In the genomic region with DNA sequence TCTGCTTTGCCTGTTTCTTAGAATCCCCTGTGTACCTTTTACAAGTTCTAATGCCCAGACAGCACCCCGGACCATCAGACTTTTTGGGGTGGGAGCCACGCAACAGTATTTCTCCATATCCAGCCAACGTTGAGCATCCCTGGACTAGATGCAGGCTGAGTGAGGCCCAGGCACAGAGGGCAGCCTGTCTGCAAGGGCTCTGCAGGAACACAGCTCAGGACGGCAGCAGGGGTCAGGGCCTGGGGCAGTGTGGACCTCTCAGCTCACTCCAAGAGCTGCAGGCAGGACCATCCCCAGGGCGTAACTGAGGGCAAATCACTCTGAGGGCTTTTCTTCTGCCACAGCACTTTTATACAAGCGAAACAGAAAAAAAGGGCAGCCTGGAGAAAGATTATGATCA, we compare ENCODE assay signal across 17 cellular contexts.
DNase-seq lines count a peak whose midpoint lies in the region; ATAC-seq and TF ChIP-seq lines count a peak whose summit lies in the region.
"Had no signal": no experiment of that assay in that cellular context is flagged by ENCODE, and none has a peak within 500 bp of the region (broad histone marks: within the 10 kb centered on the region; RNA-seq: fewer than 3 reads in every experiment).

No MANE protein-coding gene starts in this region.

- 91 to 93% methylated on average over 6 of the region's 6 CpGs for WGBS in sigmoid colon, 2 donors

- TF ChIP-seq CTCF in GM23338 (conservative IDR thresholded peaks at IDR 0.05; ENCODE audit: low read depth in 2 of 2) (no peak), WTC11 (IDR thresholded peaks at IDR 0.05) (no peak), sigmoid colon (IDR thresholded peaks at IDR 0.05) (no peak)

- CTCF ChIA-PET in WTC11 (lab: Charles Lee), result no interaction called here

- H3K27ac ChIP-seq in GM23338 (ENCODE audit: low read depth), result no peak overlapping the region
- H3K27ac ChIP-seq in sigmoid colon, result no peak overlapping the region

- no peaks in the 10 kb centered on the region for H3K4me1 ChIP-seq in GM23338 (ENCODE audit: insufficient read depth)
- peaks cover 0 to 5% (median under 1%) of the 10 kb centered on the region in 4 donors for H3K4me1 ChIP-seq in sigmoid colon

- H3K9me3 ChIP-seq in sigmoid colon, result no peaks in the 10 kb centered on the region

- H3K27ac Mint-ChIP-seq in GM23338 (no peak overlapping the region; the same call in 1 of the 2 replicates), WTC11 (no peak overlapping the region)
- H3K27ac Mint-ChIP-seq: CD14-positive monocyte; CD8-positive, alpha-beta T cell; IgD-negative memory B cell had no signal

- H3K27me3 ChIP-seq in GM23338 (ENCODE audit: insufficient read depth) (no peaks in the 10 kb centered on the region), sigmoid colon (no peaks in the 10 kb centered on the region)

- H3K4me1 Mint-ChIP-seq in GM23338 (peaks cover 3% of the 10 kb centered on the region; the same call in 2 of the 3 replicates), WTC11 (peaks cover 15% of the 10 kb centered on the region)
- H3K4me1 Mint-ChIP-seq: CD14-positive monocyte, IgD-negative memory B cell had no signal

- H3K36me3 Mint-ChIP-seq in GM23338 (ENCODE audit: low read depth) (no peaks in the 10 kb centered on the region), WTC11 (no peaks in the 10 kb centered on the region)
- H3K36me3 Mint-ChIP-seq: CD14-positive monocyte; CD8-positive, alpha-beta T cell; IgD-negative memory B cell had no signal

- H3K27me3 Mint-ChIP-seq in GM23338 (ENCODE audit: insufficient read depth, low read depth, poor library complexity), result peaks cover 4% of the 10 kb centered on the region
- H3K27me3 Mint-ChIP-seq in WTC11 (ENCODE audit: low read depth), result no peaks in the 10 kb centered on the region

- no peak for TF ChIP-seq POLR2A in sigmoid colon (IDR thresholded peaks at IDR 0.05)

- DNase-seq in GM23338 (ENCODE audit: low spot score) (no peak), WTC11 (ENCODE audit: low spot score) (no peak), islet precursor cell (peak; percentile 69), retina (peak; percentile 35), sigmoid colon (no peak), ureter (ENCODE audit: low spot score) (no peak)
- DNase-seq: CD8-positive, alpha-beta T cell; COR-L47; DMS153; DMS79 treated with DMSO at 0.1 percent for 48 hours; EL; GDM1; GOT3 had no signal

- no peak overlapping the region for H3K4me3 Mint-ChIP-seq in GM23338
- no peak overlapping the region for H3K4me3 Mint-ChIP-seq in WTC11
- H3K4me3 Mint-ChIP-seq: CD14-positive monocyte; CD8-positive, alpha-beta T cell; IgD-negative memory B cell had no signal

- POLR2A ChIA-PET in WTC11 (lab: Charles Lee), result no interaction called here

- no peak overlapping the region for H3K4me2 ChIP-seq in GM23338

- H2AFZ ChIP-seq in GM23338, result peak overlapping the region; percentile 83

- TF ChIP-seq EP300 in sigmoid colon (IDR thresholded peaks at IDR 0.05), result no peak

- H3F3A ChIP-seq in GM23338 (replicated peaks; ENCODE audit: low read depth), result no peaks in the 10 kb centered on the region

- no peaks in the 10 kb centered on the region for H3K79me2 ChIP-seq in GM23338 (replicated peaks; ENCODE audit: insufficient read depth)

- ATAC-seq in GM23338, result peak; percentile 81
- ATAC-seq in WTC11, result peak; percentile 54; the same call in 1 of the 2 replicates
- no peak for ATAC-seq in HG03521 (IDR thresholded peaks at IDR 0.05; ENCODE audit: unreplicated experiment)
- ATAC-seq: CD8-positive, alpha-beta T cell; HCT116 had no signal

- H3K9me2 ChIP-seq in GM23338 (ENCODE audit: insufficient read depth), result peaks cover 4% of the 10 kb centered on the region; the same call in 1 of the 2 replicates

- no peaks in the 10 kb centered on the region for H3K9me3 Mint-ChIP-seq in GM23338
- no peaks in the 10 kb centered on the region for H3K9me3 Mint-ChIP-seq in WTC11
- H3K9me3 Mint-ChIP-seq: CD8-positive, alpha-beta T cell; IgD-negative memory B cell had no signal

- no peaks in the 10 kb centered on the region for H4K20me1 ChIP-seq in GM23338 (replicated peaks; ENCODE audit: insufficient read depth)

- no peak overlapping the region for H3K4me3 ChIP-seq in GM23338
- H3K4me3 ChIP-seq in sigmoid colon, result no peak overlapping the region

- intact Hi-C loops in sigmoid colon (cut with DNase I), result no loop called here

- no peaks in the 10 kb centered on the region for H3K36me3 ChIP-seq in GM23338 (ENCODE audit: insufficient read depth)
- H3K36me3 ChIP-seq in sigmoid colon, result no peaks in the 10 kb centered on the region

TF ChIP-seq in GM23338, 12 proteins besides CTCF, POLR2A, EP300 and RAD21 (continues in another document):
- TF ChIP-seq POLR2AphosphoS5 (IDR thresholded peaks at IDR 0.05; ENCODE audit: low read depth) (no peak), EZH2 (IDR thresholded peaks at IDR 0.05; ENCODE audit: low read depth, unreplicated experiment) (no peak), JUNB (IDR thresholded peaks at IDR 0.05; ENCODE audit: unreplicated experiment) (no peak)

TF ChIP-seq in WTC11, 78 proteins besides CTCF, POLR2A, EP300 and RAD21 (continues in another document):
- TF ChIP-seq, protein P1, sequence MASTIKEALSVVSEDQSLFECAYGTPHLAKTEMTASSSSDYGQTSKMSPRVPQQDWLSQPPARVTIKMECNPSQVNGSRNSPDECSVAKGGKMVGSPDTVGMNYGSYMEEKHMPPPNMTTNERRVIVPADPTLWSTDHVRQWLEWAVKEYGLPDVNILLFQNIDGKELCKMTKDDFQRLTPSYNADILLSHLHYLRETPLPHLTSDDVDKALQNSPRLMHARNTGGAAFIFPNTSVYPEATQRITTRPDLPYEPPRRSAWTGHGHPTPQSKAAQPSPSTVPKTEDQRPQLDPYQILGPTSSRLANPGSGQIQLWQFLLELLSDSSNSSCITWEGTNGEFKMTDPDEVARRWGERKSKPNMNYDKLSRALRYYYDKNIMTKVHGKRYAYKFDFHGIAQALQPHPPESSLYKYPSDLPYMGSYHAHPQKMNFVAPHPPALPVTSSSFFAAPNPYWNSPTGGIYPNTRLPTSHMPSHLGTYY (CRISPR knock-in tag; IDR thresholded peaks at IDR 0.05), result no peak
- TF ChIP-seq ZNF263 (CRISPR knock-in tag; IDR thresholded peaks at IDR 0.05; ENCODE audit: low read depth) (no peak), FOXK1 (CRISPR knock-in tag; IDR thresholded peaks at IDR 0.05) (no peak), MXD4 (CRISPR knock-in tag; IDR thresholded peaks at IDR 0.05; ENCODE audit: borderline replicate concordance) (no peak), KAT7 (CRISPR knock-in tag; IDR thresholded peaks at IDR 0.05; ENCODE audit: borderline replicate concordance) (no peak), IRF2 (CRISPR knock-in tag; IDR thresholded peaks at IDR 0.05; ENCODE audit: borderline replicate concordance, low read depth) (no peak), PRRX2 (CRISPR knock-in tag; IDR thresholded peaks at IDR 0.05) (no peak), SMAD4 (CRISPR knock-in tag; IDR thresholded peaks at IDR 0.05) (no peak), ZNF423 (CRISPR knock-in tag; IDR thresholded peaks at IDR 0.05) (no peak)
- TF ChIP-seq, protein P2, sequence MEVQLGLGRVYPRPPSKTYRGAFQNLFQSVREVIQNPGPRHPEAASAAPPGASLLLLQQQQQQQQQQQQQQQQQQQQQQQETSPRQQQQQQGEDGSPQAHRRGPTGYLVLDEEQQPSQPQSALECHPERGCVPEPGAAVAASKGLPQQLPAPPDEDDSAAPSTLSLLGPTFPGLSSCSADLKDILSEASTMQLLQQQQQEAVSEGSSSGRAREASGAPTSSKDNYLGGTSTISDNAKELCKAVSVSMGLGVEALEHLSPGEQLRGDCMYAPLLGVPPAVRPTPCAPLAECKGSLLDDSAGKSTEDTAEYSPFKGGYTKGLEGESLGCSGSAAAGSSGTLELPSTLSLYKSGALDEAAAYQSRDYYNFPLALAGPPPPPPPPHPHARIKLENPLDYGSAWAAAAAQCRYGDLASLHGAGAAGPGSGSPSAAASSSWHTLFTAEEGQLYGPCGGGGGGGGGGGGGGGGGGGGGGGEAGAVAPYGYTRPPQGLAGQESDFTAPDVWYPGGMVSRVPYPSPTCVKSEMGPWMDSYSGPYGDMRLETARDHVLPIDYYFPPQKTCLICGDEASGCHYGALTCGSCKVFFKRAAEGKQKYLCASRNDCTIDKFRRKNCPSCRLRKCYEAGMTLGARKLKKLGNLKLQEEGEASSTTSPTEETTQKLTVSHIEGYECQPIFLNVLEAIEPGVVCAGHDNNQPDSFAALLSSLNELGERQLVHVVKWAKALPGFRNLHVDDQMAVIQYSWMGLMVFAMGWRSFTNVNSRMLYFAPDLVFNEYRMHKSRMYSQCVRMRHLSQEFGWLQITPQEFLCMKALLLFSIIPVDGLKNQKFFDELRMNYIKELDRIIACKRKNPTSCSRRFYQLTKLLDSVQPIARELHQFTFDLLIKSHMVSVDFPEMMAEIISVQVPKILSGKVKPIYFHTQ (CRISPR knock-in tag; IDR thresholded peaks at IDR 0.05), result no peak
- TF ChIP-seq, protein P3, sequence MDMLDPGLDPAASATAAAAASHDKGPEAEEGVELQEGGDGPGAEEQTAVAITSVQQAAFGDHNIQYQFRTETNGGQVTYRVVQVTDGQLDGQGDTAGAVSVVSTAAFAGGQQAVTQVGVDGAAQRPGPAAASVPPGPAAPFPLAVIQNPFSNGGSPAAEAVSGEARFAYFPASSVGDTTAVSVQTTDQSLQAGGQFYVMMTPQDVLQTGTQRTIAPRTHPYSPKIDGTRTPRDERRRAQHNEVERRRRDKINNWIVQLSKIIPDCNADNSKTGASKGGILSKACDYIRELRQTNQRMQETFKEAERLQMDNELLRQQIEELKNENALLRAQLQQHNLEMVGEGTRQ (CRISPR knock-in tag; IDR thresholded peaks at IDR 0.05), result no peak
- TF ChIP-seq, protein P4, sequence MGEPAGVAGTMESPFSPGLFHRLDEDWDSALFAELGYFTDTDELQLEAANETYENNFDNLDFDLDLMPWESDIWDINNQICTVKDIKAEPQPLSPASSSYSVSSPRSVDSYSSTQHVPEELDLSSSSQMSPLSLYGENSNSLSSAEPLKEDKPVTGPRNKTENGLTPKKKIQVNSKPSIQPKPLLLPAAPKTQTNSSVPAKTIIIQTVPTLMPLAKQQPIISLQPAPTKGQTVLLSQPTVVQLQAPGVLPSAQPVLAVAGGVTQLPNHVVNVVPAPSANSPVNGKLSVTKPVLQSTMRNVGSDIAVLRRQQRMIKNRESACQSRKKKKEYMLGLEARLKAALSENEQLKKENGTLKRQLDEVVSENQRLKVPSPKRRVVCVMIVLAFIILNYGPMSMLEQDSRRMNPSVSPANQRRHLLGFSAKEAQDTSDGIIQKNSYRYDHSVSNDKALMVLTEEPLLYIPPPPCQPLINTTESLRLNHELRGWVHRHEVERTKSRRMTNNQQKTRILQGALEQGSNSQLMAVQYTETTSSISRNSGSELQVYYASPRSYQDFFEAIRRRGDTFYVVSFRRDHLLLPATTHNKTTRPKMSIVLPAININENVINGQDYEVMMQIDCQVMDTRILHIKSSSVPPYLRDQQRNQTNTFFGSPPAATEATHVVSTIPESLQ (CRISPR knock-in tag; IDR thresholded peaks at IDR 0.05), result no peak

Comparison
In these comparisons a context has a peak if more than half of its experiments do, and no peak if none do; other contexts are left out.
1. DNase-seq: peak in islet precursor cell (single experiment) and retina (single experiment); none in GM23338 (single experiment), WTC11 (single experiment), sigmoid colon (single experiment) and ureter (single experiment).